8 cellular contexts compared by ENCODE assay signal in the genomic region with DNA sequence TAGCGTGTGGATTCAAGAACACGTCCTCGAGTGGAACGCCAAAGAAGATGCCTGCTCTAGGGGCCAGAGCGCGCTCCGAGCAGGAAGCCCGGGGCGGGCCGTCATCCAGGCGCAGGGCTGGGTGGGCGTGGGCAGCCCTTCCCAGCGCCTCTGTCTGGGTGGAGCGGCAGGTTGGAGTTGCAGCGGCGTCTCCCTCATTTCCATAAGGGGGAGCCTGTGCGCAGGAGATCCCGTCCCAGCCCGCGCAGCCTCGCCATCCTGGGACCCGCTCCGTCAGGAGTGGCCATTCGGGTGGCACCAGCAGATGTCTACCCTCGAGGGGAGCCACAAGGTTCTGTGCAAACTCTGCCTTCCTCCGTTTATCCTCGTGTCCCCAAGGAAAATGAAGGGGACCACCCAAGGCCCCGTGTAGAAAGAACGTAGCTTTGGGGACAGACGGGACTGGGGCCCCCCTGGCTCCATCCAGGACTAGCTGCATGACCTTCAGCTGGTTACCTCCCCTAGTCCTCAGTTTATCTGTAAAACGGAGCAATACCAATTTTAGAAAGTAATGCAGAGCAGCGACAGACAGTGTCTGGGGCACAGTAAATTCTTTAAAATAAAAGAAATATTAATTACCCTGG.
DNase-seq lines count a peak whose midpoint lies in the region; ATAC-seq and TF ChIP-seq lines count a peak whose summit lies in the region.

No MANE protein-coding gene starts in this region.

- intact Hi-C loops in mammary epithelial cell (cut with micrococcal nuclease), result loop anchor here (1.0 to 10.0 kb wide), 7 partner anchors 37 to 415 kb away; no protein-coding TSS in a partner anchor

- in situ Hi-C loops in mammary epithelial cell (cut with MboI; ENCODE audit: low sequenced_read_pairs in 2 of 2), result loop anchor here in 1 of 2 donors (25.0 kb wide), 1 partner anchor 207 kb away; no protein-coding TSS in a partner anchor

- dilution Hi-C loops in mammary epithelial cell (cut with HindIII; ENCODE audit: low sequenced_read_pairs), result no loop called here

- H3K4me1 ChIP-seq in mammary epithelial cell (ENCODE audit: insufficient read depth, low read length), result no peaks in the 10 kb centered on the region

- H3K9ac ChIP-seq in mammary epithelial cell (ENCODE audit: insufficient read depth, low read length), result no peak overlapping the region

- no peak for ATAC-seq in GM21529 (IDR thresholded peaks at IDR 0.05; ENCODE audit: unreplicated experiment)
- ATAC-seq in HG03571 (IDR thresholded peaks at IDR 0.05; ENCODE audit: unreplicated experiment), result no peak

- H3K4me3 ChIP-seq in mammary epithelial cell (replicated peaks in 1 of 3; ENCODE audit: insufficient read depth in 1 of 3, low read depth in 2 of 3, low read length in 3 of 3), result no peak overlapping the region

- peak overlapping the region; percentile 72 for H2AFZ ChIP-seq in mammary epithelial cell (ENCODE audit: low read depth, low read length)

- CTCF ChIA-PET in mammary epithelial cell (lab: Charles Lee; ENCODE audit: low non-redundant PET), result interaction anchor here (0.6 to 0.7 kb wide), 2 partner anchors 38 to 1046 kb away, joined by 3 to 4 read pairs; no protein-coding TSS in a partner anchor

- peak; percentile 75 for DNase-seq in GM03348 (ENCODE audit: low spot score)
- DNase-seq in NCI-H1694 (lab: John Stamatoyannopoulos, UW), result peak; percentile 46
- DNase-seq in mammary epithelial cell, result peak; percentile 40
- DNase-seq in left kidney (ENCODE audit: low read depth, low spot score), result peak; percentile 88
- DNase-seq in middle frontal gyrus (ENCODE audit: extremely low spot score, low spot score), result no peak
- no peak for DNase-seq in T-helper 1 cell

- H3K27ac ChIP-seq in mammary epithelial cell (ENCODE audit: insufficient read depth, low read depth, low read length), result no peak overlapping the region

- no peaks in the 10 kb centered on the region for H3K79me2 ChIP-seq in mammary epithelial cell (ENCODE audit: insufficient read depth, low read length)

- H3K4me2 ChIP-seq in mammary epithelial cell (ENCODE audit: insufficient read depth, low read depth, low read length), result peak overlapping the region; percentile 69

- no peaks in the 10 kb centered on the region for H3K36me3 ChIP-seq in mammary epithelial cell (ENCODE audit: insufficient read depth, low read length)

- H4K20me1 ChIP-seq in mammary epithelial cell (ENCODE audit: insufficient read depth, low read length), result no peaks in the 10 kb centered on the region

- peak in 1 of 2 donors; percentile 74 for TF ChIP-seq CTCF in mammary epithelial cell (conservative IDR thresholded peaks at IDR 0.05 in 1 of 2, IDR thresholded peaks at IDR 0.05 in 1 of 2; ENCODE audit: extremely low read depth in 1 of 2, insufficient read depth in 1 of 2, low read depth in 1 of 2, low read length in 2 of 2)

- H3K27me3 ChIP-seq in mammary epithelial cell (ENCODE audit: insufficient read depth, low read length), result no peaks in the 10 kb centered on the region

- BruUV-seq in mammary epithelial cell (replicated peaks; lab: Mats Ljungman, UMichigan), result no TSS peak

- H3K9me3 ChIP-seq in mammary epithelial cell (replicated peaks; ENCODE audit: insufficient read depth, low read length), result no peaks in the 10 kb centered on the region

- 12% methylated on average over 27 of the region's 32 CpGs for WGBS in mammary epithelial cell (ENCODE audit: low coverage, missing lambda C conversion rate)

Comparison
In these comparisons a context has a peak if more than half of its experiments do, and no peak if none do; other contexts are left out.
1. DNase-seq: peak in GM03348 (single experiment), NCI-H1694 (single experiment), mammary epithelial cell (single experiment) and left kidney (single experiment); none in middle frontal gyrus (single experiment) and T-helper 1 cell (0 of 5).